17 cellular contexts compared by ENCODE assay signal in genomic region chr2:29206941-29207340, GRCh38.
A peak's percentile ranks its signal among the peaks of the same experiment; 100 is the strongest.
DNase-seq lines count a peak whose midpoint lies in the region; ATAC-seq and TF ChIP-seq lines count a peak whose summit lies in the region.
"Had no signal": no experiment of that assay in that cellular context is flagged by ENCODE, and none has a peak within 500 bp of the region (broad histone marks: within the 10 kb centered on the region; RNA-seq: fewer than 3 reads in every experiment).

No MANE protein-coding gene starts in this region.

- intact Hi-C loops in posterior vena cava (cut with DNase I) (no loop called here), left ventricle myocardium inferior (cut with micrococcal nuclease) (no loop called here)

- H3K27me3 ChIP-seq in brain microvascular endothelial cell (replicated peaks) (no peaks in the 10 kb centered on the region), left ventricle myocardium inferior (ENCODE audit: low read depth) (no peaks in the 10 kb centered on the region)
- H3K27me3 ChIP-seq: MG63 had no signal

- H3K36me3 ChIP-seq in brain microvascular endothelial cell (replicated peaks) = no peaks in the 10 kb centered on the region
- H3K36me3 ChIP-seq in left ventricle myocardium inferior = no peaks in the 10 kb centered on the region
- H3K36me3 ChIP-seq: MG63 had no signal

- no peak overlapping the region for H3K27ac ChIP-seq in brain microvascular endothelial cell
- H3K27ac ChIP-seq in left ventricle myocardium inferior (replicated peaks) = no peak overlapping the region
- H3K27ac ChIP-seq: HL-60, KMS-11 had no signal

- no peaks in the 10 kb centered on the region for H3K4me1 ChIP-seq in left ventricle myocardium inferior

- H3K9me3 ChIP-seq in left ventricle myocardium inferior (replicated peaks) = no peaks in the 10 kb centered on the region
- H3K9me3 ChIP-seq: MG63 had no signal

- TF ChIP-seq CTCF in brain microvascular endothelial cell (IDR thresholded peaks at IDR 0.05; ENCODE audit: low read depth, low read length, missing control alignments) (peak; percentile 22), left ventricle myocardium inferior (IDR thresholded peaks at IDR 0.05; ENCODE audit: borderline replicate concordance) (no peak)

- DNase-seq in activated CD8-positive, alpha-beta memory T cell treated with anti-CD3 and anti-CD28 coated beads for 24 hours = peak; percentile 33
- no peak for DNase-seq in activated CD8-positive, alpha-beta memory T cell treated with anti-CD3 and anti-CD28 coated beads, Interleukin-2, amount 50 U/mL, for 4 hours
- DNase-seq in HuH-7 (ENCODE audit: low spot score) (peak; percentile 15), brain microvascular endothelial cell (no peak), posterior vena cava (ENCODE audit: low spot score) (peak; percentile 10), DMS79 treated with DMSO at 0.1 percent for 48 hours (lab: John Stamatoyannopoulos, UW) (no peak), left ventricle myocardium inferior (no peak)
- DNase-seq: CD8-positive, alpha-beta T cell; DMS 273 treated with DMSO at 0.1 percent for 48 hours; EL; MG63; NCI-H1092 treated with DMSO at 0.1 percent for 48 hours; NCI-H187; T-helper 1 cell had no signal

- H3K4me3 ChIP-seq in brain microvascular endothelial cell (ENCODE audit: low read depth, low read length) = no peak overlapping the region
- no peak overlapping the region for H3K4me3 ChIP-seq in left ventricle myocardium inferior
- H3K4me3 ChIP-seq: MG63 had no signal

- in situ Hi-C loops in brain microvascular endothelial cell (cut with HindIII; ENCODE audit: low pct_ligation_motif_present, low sequenced_read_pairs) = no loop called here

- no peak for ATAC-seq in GM21529 (IDR thresholded peaks at IDR 0.05; ENCODE audit: unreplicated experiment)
- ATAC-seq: CD8-positive, alpha-beta T cell had no signal

Comparison
In these comparisons a context has a peak if more than half of its experiments do, and no peak if none do; other contexts are left out.
1. DNase-seq: peak in activated CD8-positive, alpha-beta memory T cell treated with anti-CD3 and anti-CD28 coated beads for 24 hours (single experiment), HuH-7 (single experiment) and posterior vena cava (single experiment); none in activated CD8-positive, alpha-beta memory T cell treated with anti-CD3 and anti-CD28 coated beads, Interleukin-2, amount 50 U/mL, for 4 hours (single experiment), brain microvascular endothelial cell (single experiment), DMS79 treated with DMSO at 0.1 percent for 48 hours (single experiment) and left ventricle myocardium inferior (single experiment).